ENCODE assay signal across 10 cellular contexts in the genomic region with DNA sequence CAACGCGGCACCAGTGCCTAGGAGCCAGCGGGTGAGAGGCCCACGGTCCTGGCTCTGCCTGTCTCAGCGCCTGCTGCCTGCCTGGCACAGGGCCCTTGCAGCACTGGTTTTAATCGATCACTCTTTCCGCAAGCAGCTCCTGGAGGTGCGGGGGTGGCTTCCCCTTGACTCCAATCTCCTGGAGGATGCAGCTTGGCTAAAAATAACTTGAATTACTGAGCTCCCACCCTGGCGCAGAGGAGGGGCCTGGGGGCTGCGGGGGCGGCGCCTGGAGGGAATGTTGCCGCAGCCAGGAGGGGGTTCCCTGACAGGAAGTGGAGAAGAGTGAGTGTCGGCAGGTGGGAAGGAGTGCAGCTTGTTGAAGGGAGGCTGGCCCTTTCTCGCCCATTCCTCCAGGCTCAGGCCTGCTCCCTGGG. TPM values are rescaled to one million over a fixed set of nuclear protein-coding genes. Genes with fewer than 3 reads are reported as not detected.
A peak's percentile ranks its signal among the peaks of the same experiment; 100 is the strongest.
DNase-seq lines count a peak whose midpoint lies in the region; ATAC-seq and TF ChIP-seq lines count a peak whose summit lies in the region.
"Had no signal": no experiment of that assay in that cellular context is flagged by ENCODE, and none has a peak within 500 bp of the region (broad histone marks: within the 10 kb centered on the region; RNA-seq: fewer than 3 reads in every experiment).

No MANE protein-coding gene starts in this region.

- H3K36me3 ChIP-seq in HUES64 (ENCODE audit: insufficient read depth, low read length) (no peaks in the 10 kb centered on the region), hepatocyte (replicated peaks; ENCODE audit: insufficient read depth, low read depth) (no peaks in the 10 kb centered on the region), skeletal muscle tissue (ENCODE audit: control insufficient read depth in 3 of 3, insufficient read depth in 3 of 3, low read length in 3 of 3) (no peaks in the 10 kb centered on the region), tibial nerve (no peaks in the 10 kb centered on the region)
- H3K36me3 ChIP-seq in effector memory CD4-positive, alpha-beta T cell (ENCODE audit: control insufficient read depth, insufficient read depth, low read length) = no peaks in the 10 kb centered on the region

- H3K27ac Mint-ChIP-seq in activated naive CD4-positive, alpha-beta T cell treated with anti-CD3 and anti-CD28 coated beads, Interleukin-2, amount 10 ng/mL, durations not matched to agents 7 days and 5 days = no peak overlapping the region
- H3K27ac Mint-ChIP-seq: T-helper 1 cell treated with Interleukin-12 subunit alpha and Interleukin-12 subunit beta and Interleukin-4 antibody, amounts not matched to agents 30 μg/mL and 1 μg/mL, for 36 hours had no signal

- H3K4me1 ChIP-seq in HUES64 (ENCODE audit: insufficient read depth, low read length) (peaks cover 23% of the 10 kb centered on the region), hepatocyte (ENCODE audit: insufficient read depth) (peaks cover 19% of the 10 kb centered on the region), skeletal muscle tissue (ENCODE audit: control insufficient read depth in 3 of 3, insufficient read depth in 3 of 3, low read length in 3 of 3) (peaks cover 40 to 47% (median 46%) of the 10 kb centered on the region in 3 donors), tibial nerve (peaks cover 0 to 33% (median 12%) of the 10 kb centered on the region in 4 donors)
- H3K4me1 ChIP-seq in effector memory CD4-positive, alpha-beta T cell (ENCODE audit: control insufficient read depth, insufficient read depth, low read length, poor library complexity, severe bottlenecking) = peaks cover 17% of the 10 kb centered on the region

- H3K9ac ChIP-seq in HUES64 (ENCODE audit: low read depth, low read length) (0 out of 2 replicates have a peak overlapping the region, but pooled peaks have one; percentile 10), skeletal muscle tissue (ENCODE audit: low read depth in 1 of 3, low read length in 3 of 3) (peak overlapping the region in 2 of 3 donors; percentile 51 to 60)

- no peak overlapping the region for H2AFZ ChIP-seq in hepatocyte

- peaks cover 20% of the 10 kb centered on the region for H3K4me1 Mint-ChIP-seq in activated naive CD4-positive, alpha-beta T cell treated with anti-CD3 and anti-CD28 coated beads, Interleukin-2, amount 10 ng/mL, durations not matched to agents 7 days and 5 days

- CTCF ChIA-PET in activated naive CD4-positive, alpha-beta T cell treated with anti-CD3 and anti-CD28 coated beads, Interleukin-2, amount 10 ng/mL, durations not matched to agents 7 days and 5 days (lab: Charles Lee) = interaction anchor here (1.0 to 8.7 kb wide), 4 partner anchors 32 to 140 kb away, joined by 4 to 135 read pairs (median 86); partner anchors contain the start of gene ABHD14B

- WGBS in HUES64 = 13% methylated on average over 15 of the region's 15 CpGs
- WGBS in hepatocyte (ENCODE audit: low lambda C conversion rate, missing lambda C conversion rate) = 29% methylated on average over 12 of the region's 15 CpGs
- WGBS in tibial nerve, 2 donors = 2 to 4% methylated on average over 6 to 12 of the region's 15 CpGs

- no peak for TF ChIP-seq POLR2A in tibial nerve (IDR thresholded peaks at IDR 0.05)

- H4K20me1 ChIP-seq in hepatocyte (ENCODE audit: insufficient read depth, poor library complexity, severe bottlenecking) = no peaks in the 10 kb centered on the region

- peaks cover 47% of the 10 kb centered on the region for H3K27me3 Mint-ChIP-seq in activated naive CD4-positive, alpha-beta T cell treated with anti-CD3 and anti-CD28 coated beads, Interleukin-2, amount 10 ng/mL, durations not matched to agents 7 days and 5 days

- H3K4me3 Mint-ChIP-seq in activated naive CD4-positive, alpha-beta T cell treated with anti-CD3 and anti-CD28 coated beads, Interleukin-2, amount 10 ng/mL, durations not matched to agents 7 days and 5 days = no peak overlapping the region
- H3K4me3 Mint-ChIP-seq: T-helper 1 cell treated with Interleukin-12 subunit alpha and Interleukin-12 subunit beta and Interleukin-4 antibody, amounts not matched to agents 30 μg/mL and 1 μg/mL, for 36 hours had no signal

- H3K9me3 Mint-ChIP-seq in activated naive CD4-positive, alpha-beta T cell treated with anti-CD3 and anti-CD28 coated beads, Interleukin-2, amount 10 ng/mL, durations not matched to agents 7 days and 5 days = no peaks in the 10 kb centered on the region
- H3K9me3 Mint-ChIP-seq: T-helper 1 cell treated with Interleukin-12 subunit alpha and Interleukin-12 subunit beta and Interleukin-4 antibody, amounts not matched to agents 30 μg/mL and 1 μg/mL, for 36 hours had no signal

- no peaks in the 10 kb centered on the region for H3K79me2 ChIP-seq in hepatocyte

- H3K27me3 ChIP-seq in HUES64 (ENCODE audit: insufficient read depth, low read length) = no peaks in the 10 kb centered on the region
- no peaks in the 10 kb centered on the region for H3K27me3 ChIP-seq in hepatocyte
- H3K27me3 ChIP-seq in skeletal muscle tissue (ENCODE audit: control insufficient read depth in 3 of 3, insufficient read depth in 3 of 3, low read length in 3 of 3) = no peaks in the 10 kb centered on the region
- no peaks in the 10 kb centered on the region for H3K27me3 ChIP-seq in effector memory CD4-positive, alpha-beta T cell (replicated peaks; ENCODE audit: control insufficient read depth, insufficient read depth, low read length, poor library complexity, severe bottlenecking)
- H3K27me3 ChIP-seq in tibial nerve = no peaks in the 10 kb centered on the region

- peak overlapping the region; percentile 31 for H3K4me3 ChIP-seq in HUES64 (ENCODE audit: low read length)
- no peak overlapping the region for H3K4me3 ChIP-seq in hepatocyte
- peak overlapping the region in 1 of 3 donors; percentile 41 for H3K4me3 ChIP-seq in skeletal muscle tissue (ENCODE audit: low read length in 3 of 3)
- H3K4me3 ChIP-seq in effector memory CD4-positive, alpha-beta T cell (ENCODE audit: insufficient read depth, low read depth, low read length, poor library complexity, severe bottlenecking) = no peak overlapping the region
- no peak overlapping the region for H3K4me3 ChIP-seq in tibial nerve

- H3K27ac ChIP-seq in HUES64 (ENCODE audit: low read depth, low read length) (peak overlapping the region; percentile 58), VCaP (peak overlapping the region; percentile 75), hepatocyte (peak overlapping the region; percentile 20), skeletal muscle tissue (ENCODE audit: low read depth, low read length) (no peak overlapping the region), tibial nerve (peak overlapping the region in 2 of 4 donors; percentile 56 to 67)
- H3K27ac ChIP-seq in effector memory CD4-positive, alpha-beta T cell (ENCODE audit: insufficient read depth, low read length, poor library complexity, severe bottlenecking) = no peak overlapping the region

- TF ChIP-seq EP300 in tibial nerve (IDR thresholded peaks at IDR 0.05) = no peak

- no peak for ATAC-seq in HG02840 (IDR thresholded peaks at IDR 0.05; ENCODE audit: low FRiP score, unreplicated experiment)

- no peaks in the 10 kb centered on the region for H3K36me3 Mint-ChIP-seq in activated naive CD4-positive, alpha-beta T cell treated with anti-CD3 and anti-CD28 coated beads, Interleukin-2, amount 10 ng/mL, durations not matched to agents 7 days and 5 days

- TF ChIP-seq CTCF in VCaP (conservative IDR thresholded peaks at IDR 0.05) = no peak
- TF ChIP-seq CTCF in hepatocyte (IDR thresholded peaks at IDR 0.05; ENCODE audit: poor library complexity) = no peak
- no peak for TF ChIP-seq CTCF in tibial nerve (IDR thresholded peaks at IDR 0.05)

- peak; percentile 60 for DNase-seq in hepatocyte (ENCODE audit: low spot score)
- no peak for DNase-seq in effector memory CD4-positive, alpha-beta T cell
- DNase-seq in tibial nerve (ENCODE audit: low spot score in 2 of 2) = no peak
- no peak for DNase-seq in activated naive CD4-positive, alpha-beta T cell treated with anti-CD3 and anti-CD28 coated beads, Interleukin-2, amount 10 ng/mL, durations not matched to agents 7 days and 5 days
- DNase-seq: stimulated activated CD8-positive, alpha-beta memory T cell treated with anti-CD3 and anti-CD28 coated beads, Interleukin-4, amount 100 ng/mL, for 48 hours had no signal

- peak overlapping the region; percentile 44 for H3K4me2 ChIP-seq in hepatocyte

- no peaks in the 10 kb centered on the region for H3K9me2 ChIP-seq in hepatocyte (replicated peaks; ENCODE audit: insufficient read depth)

- no peaks in the 10 kb centered on the region for H3K9me3 ChIP-seq in HUES64 (ENCODE audit: insufficient read depth, low read depth, low read length)
- H3K9me3 ChIP-seq in hepatocyte (ENCODE audit: low read depth) = no peaks in the 10 kb centered on the region
- no peaks in the 10 kb centered on the region for H3K9me3 ChIP-seq in skeletal muscle tissue (ENCODE audit: control insufficient read depth in 3 of 3, low read length in 3 of 3)
- H3K9me3 ChIP-seq in effector memory CD4-positive, alpha-beta T cell (ENCODE audit: control insufficient read depth, low read length) = no peaks in the 10 kb centered on the region
- no peaks in the 10 kb centered on the region for H3K9me3 ChIP-seq in tibial nerve

RNA-seq across cellular contexts. Expression of gene RPL29, which starts 9.9 kb away (rescaled TPM):
- polyA plus RNA-seq in HUES64 (2013, experiment 1 of 2) = 1,545 TPM
- polyA plus RNA-seq in HUES64 (2013, experiment 2 of 2) = 1,639 TPM
- total RNA-seq in hepatocyte (981 and 1,184 TPM in 2 replicates), skeletal muscle tissue (1,532 TPM), tibial nerve (1,000 to 10,000 TPM in 3 of 4 donors, 100 to 1,000 TPM in 1; 809 to 1,472 (median 1,336) TPM)
- 786 and 812 TPM in 2 replicates for polyA plus RNA-seq in hepatocyte

RNA-seq across cellular contexts. Expression of gene ACY1, which starts 22.2 kb away (rescaled TPM):
- 32.2 TPM for polyA plus RNA-seq in HUES64 (2013, experiment 1 of 2)
- polyA plus RNA-seq in HUES64 (2013, experiment 2 of 2) = 43.2 TPM
- total RNA-seq in hepatocyte = 114 and 164 TPM in 2 replicates
- polyA plus RNA-seq in hepatocyte = 148 and 183 TPM in 2 replicates
- total RNA-seq in skeletal muscle tissue = 14.6 TPM
- 10 to 100 TPM; 32.2 to 61.0 (median 45.6) TPM for total RNA-seq in tibial nerve

RNA-seq across cellular contexts. Expression of gene ABHD14A, which starts 30.7 kb away (rescaled TPM):
- 4.6 TPM for polyA plus RNA-seq in HUES64 (2013, experiment 1 of 2)
- 6.8 TPM for polyA plus RNA-seq in HUES64 (2013, experiment 2 of 2)
- total RNA-seq in hepatocyte = 17.1 and 22.3 TPM in 2 replicates
- 55.1 and 68.6 TPM in 2 replicates for polyA plus RNA-seq in hepatocyte
- 8.9 TPM for total RNA-seq in skeletal muscle tissue
- 10 to 100 TPM; 20.1 to 52.7 (median 22.6) TPM for total RNA-seq in tibial nerve

RNA-seq across cellular contexts. Expression of gene ABHD14B, which starts 31.7 kb away (rescaled TPM):
- 2.8 TPM for polyA plus RNA-seq in HUES64 (2013, experiment 1 of 2)
- 4.8 TPM for polyA plus RNA-seq in HUES64 (2013, experiment 2 of 2)
- 31.9 and 32.8 TPM in 2 replicates for total RNA-seq in hepatocyte
- 40.2 and 48.4 TPM in 2 replicates for polyA plus RNA-seq in hepatocyte
- 7.8 TPM for total RNA-seq in skeletal muscle tissue
- 10 to 100 TPM; 37.5 to 61.4 (median 50.0) TPM for total RNA-seq in tibial nerve

RNA-seq across cellular contexts. Expression of gene PCBP4, which starts 38.3 kb away (rescaled TPM):
- polyA plus RNA-seq in HUES64 (2013, experiment 1 of 2) = 28.1 TPM
- 39.0 TPM for polyA plus RNA-seq in HUES64 (2013, experiment 2 of 2)
- total RNA-seq in hepatocyte = 48.6 and 60.2 TPM in 2 replicates
- 42.4 and 53.7 TPM in 2 replicates for polyA plus RNA-seq in hepatocyte
- total RNA-seq in skeletal muscle tissue = 33.4 TPM
- 1,000 to 10,000 TPM in 2 of 4 donors, 100 to 1,000 TPM in 2; 838 to 1,216 (median 1,000) TPM for total RNA-seq in tibial nerve

Comparison
In these comparisons a context has a peak if more than half of its experiments do, and no peak if none do; other contexts are left out.
1. H3K27ac ChIP-seq: peak in HUES64 (single experiment), VCaP (single experiment) and hepatocyte (single experiment); none in skeletal muscle tissue (single experiment) and effector memory CD4-positive, alpha-beta T cell (single experiment).